Comparison of ENCODE assay signal across 9 cellular contexts in genomic region chr15:38354321-38354929, GRCh38.
DNase-seq lines count a peak whose midpoint lies in the region; ATAC-seq and TF ChIP-seq lines count a peak whose summit lies in the region.
"Had no signal": no experiment of that assay in that cellular context is flagged by ENCODE, and none has a peak within 500 bp of the region (broad histone marks: within the 10 kb centered on the region; RNA-seq: fewer than 3 reads in every experiment).

No MANE protein-coding gene starts in this region.

- H3K56ac ChIP-seq in H9 (ENCODE audit: insufficient read length, low read depth, low read length) = no peak overlapping the region

- H3K9me3 Mint-ChIP-seq in CD8-positive, alpha-beta memory T cell = no peaks in the 10 kb centered on the region
- no peaks in the 10 kb centered on the region for H3K9me3 Mint-ChIP-seq in H9
- H3K9me3 Mint-ChIP-seq in activated CD4-positive, alpha-beta memory T cell treated with anti-CD3 and anti-CD28 coated beads for 36 hours = no peaks in the 10 kb centered on the region
- H3K9me3 Mint-ChIP-seq in effector memory CD8-positive, alpha-beta T cell = no peaks in the 10 kb centered on the region
- no peaks in the 10 kb centered on the region for H3K9me3 Mint-ChIP-seq in mesothelial cell of epicardium
- H3K9me3 Mint-ChIP-seq: T-helper 1 cell treated with Interleukin-12 subunit alpha and Interleukin-12 subunit beta and Interleukin-4 antibody, amounts not matched to agents 30 μg/mL and 1 μg/mL, for 36 hours had no signal

- no peaks in the 10 kb centered on the region for H3K79me1 ChIP-seq in H9 (ENCODE audit: insufficient read depth, low read depth, low read length, poor library complexity, severe bottlenecking)

- no peak overlapping the region for H2BK15ac ChIP-seq in H9 (ENCODE audit: low read depth, low read length)

- no peak overlapping the region for H2AFZ ChIP-seq in H9 (ENCODE audit: low read length)

- H3K4ac ChIP-seq in H9 (ENCODE audit: low read depth, low read length) = no peak overlapping the region

- peaks cover 0 to 7% of the 10 kb centered on the region in 2 donors for H3K27me3 Mint-ChIP-seq in CD8-positive, alpha-beta memory T cell
- H3K27me3 Mint-ChIP-seq in H9 (ENCODE audit: low read depth) (no peaks in the 10 kb centered on the region), mesothelial cell of epicardium (ENCODE audit: low read depth) (no peaks in the 10 kb centered on the region)
- H3K27me3 Mint-ChIP-seq in activated CD4-positive, alpha-beta memory T cell treated with anti-CD3 and anti-CD28 coated beads for 36 hours = peaks cover 8% of the 10 kb centered on the region
- no peaks in the 10 kb centered on the region for H3K27me3 Mint-ChIP-seq in effector memory CD8-positive, alpha-beta T cell

- H3K9ac ChIP-seq in H9 (ENCODE audit: extremely low read depth, insufficient read length, low read length) = no peak overlapping the region

- TF ChIP-seq CTCF in H9 (conservative IDR thresholded peaks at IDR 0.05) = peak; percentile 82
- TF ChIP-seq CTCF in mesothelial cell of epicardium (IDR thresholded peaks at IDR 0.05; ENCODE audit: unreplicated experiment) = peak; percentile 49

- H2BK120ac ChIP-seq in H9 (ENCODE audit: low read depth, low read length, poor library complexity, severe bottlenecking) = no peak overlapping the region

- ATAC-seq in effector memory CD8-positive, alpha-beta T cell (replicated peaks) = peak; percentile 51
- ATAC-seq in HG03460 (IDR thresholded peaks at IDR 0.05; ENCODE audit: unreplicated experiment) = no peak

- no CpG with 5 or more reads among the region's 3 CpGs for WGBS in H9 (ENCODE audit: extremely low coverage, insufficient read length, low lambda C conversion rate)

- no peaks in the 10 kb centered on the region for H3K27me3 ChIP-seq in CD8-positive, alpha-beta memory T cell (ENCODE audit: insufficient read depth, low read length, poor library complexity, severe bottlenecking)
- no peaks in the 10 kb centered on the region for H3K27me3 ChIP-seq in H9 (ENCODE audit: insufficient read depth, low read length)

- intact Hi-C loops in activated CD4-positive, alpha-beta memory T cell treated with anti-CD3 and anti-CD28 coated beads for 36 hours (cut with micrococcal nuclease) = loop anchor here (1.0 to 2.0 kb wide), 4 partner anchors 102 to 590 kb away; partner anchors contain the start of gene SPRED1

- H3K27ac Mint-ChIP-seq in CD8-positive, alpha-beta memory T cell = no peak overlapping the region
- H3K27ac Mint-ChIP-seq in H9 (no peak overlapping the region), mesothelial cell of epicardium (no peak overlapping the region)
- no peak overlapping the region for H3K27ac Mint-ChIP-seq in activated CD4-positive, alpha-beta memory T cell treated with anti-CD3 and anti-CD28 coated beads for 36 hours
- H3K27ac Mint-ChIP-seq in effector memory CD8-positive, alpha-beta T cell = no peak overlapping the region
- H3K27ac Mint-ChIP-seq: T-helper 1 cell treated with Interleukin-12 subunit alpha and Interleukin-12 subunit beta and Interleukin-4 antibody, amounts not matched to agents 30 μg/mL and 1 μg/mL, for 36 hours had no signal

- no peak overlapping the region for H2AK5ac ChIP-seq in H9 (ENCODE audit: insufficient read length, low read length)

- H3K4me1 ChIP-seq in CD8-positive, alpha-beta memory T cell (ENCODE audit: insufficient read depth, low read length) = no peaks in the 10 kb centered on the region
- H3K4me1 ChIP-seq in H9 (ENCODE audit: insufficient read depth, low read length) = no peaks in the 10 kb centered on the region; the same call in 1 of the 2 replicates

- H3K36me3 Mint-ChIP-seq in CD8-positive, alpha-beta memory T cell = peaks cover 0 to 1% (median 0%) of the 10 kb centered on the region in 3 donors
- H3K36me3 Mint-ChIP-seq in H9 (ENCODE audit: insufficient read depth in 1 of 3, low read depth in 3 of 3) (peaks cover 5 to 24% (median 18%) of the 10 kb centered on the region in 3 experiments; a peak in 5 of 7 replicates), mesothelial cell of epicardium (peaks cover 12% of the 10 kb centered on the region)
- H3K36me3 Mint-ChIP-seq in activated CD4-positive, alpha-beta memory T cell treated with anti-CD3 and anti-CD28 coated beads for 36 hours = no peaks in the 10 kb centered on the region
- H3K36me3 Mint-ChIP-seq in effector memory CD8-positive, alpha-beta T cell (ENCODE audit: insufficient read depth) = no peaks in the 10 kb centered on the region

- H3K4me3 ChIP-seq in CD8-positive, alpha-beta memory T cell (ENCODE audit: low read length) = no peak overlapping the region

- no peaks in the 10 kb centered on the region for H3K23me2 ChIP-seq in H9 (ENCODE audit: insufficient read length, low read depth, low read length, poor library complexity, severe bottlenecking)

- H3K14ac ChIP-seq in H9 (ENCODE audit: insufficient read depth, low read length) = no peak overlapping the region

- no peak overlapping the region for H3K4me3 Mint-ChIP-seq in CD8-positive, alpha-beta memory T cell
- H3K4me3 Mint-ChIP-seq in H9 = no peak overlapping the region
- H3K4me3 Mint-ChIP-seq in activated CD4-positive, alpha-beta memory T cell treated with anti-CD3 and anti-CD28 coated beads for 36 hours = no peak overlapping the region
- H3K4me3 Mint-ChIP-seq in effector memory CD8-positive, alpha-beta T cell = no peak overlapping the region
- H3K4me3 Mint-ChIP-seq in mesothelial cell of epicardium = no peak overlapping the region
- H3K4me3 Mint-ChIP-seq: T-helper 1 cell treated with Interleukin-12 subunit alpha and Interleukin-12 subunit beta and Interleukin-4 antibody, amounts not matched to agents 30 μg/mL and 1 μg/mL, for 36 hours had no signal

- no peaks in the 10 kb centered on the region for H4K20me1 ChIP-seq in H9 (ENCODE audit: control insufficient read depth, insufficient read depth, insufficient read length)

- CTCF ChIA-PET in CD8-positive, alpha-beta memory T cell (lab: Charles Lee) = interaction anchor here (1.2 kb wide), 1 partner anchor 13 kb away, joined by 3 read pairs; no protein-coding TSS in a partner anchor
- CTCF ChIA-PET in activated CD4-positive, alpha-beta memory T cell treated with anti-CD3 and anti-CD28 coated beads for 36 hours (lab: Charles Lee) = interaction anchor here (1.1 to 2.6 kb wide), 4 partner anchors 103 to 589 kb away, joined by 4 to 13 read pairs (median 4); no protein-coding TSS in a partner anchor

- H2BK20ac ChIP-seq in H9 (ENCODE audit: low read depth, low read length, poor library complexity, severe bottlenecking) = no peak overlapping the region

- no peaks in the 10 kb centered on the region for H3K4me1 Mint-ChIP-seq in CD8-positive, alpha-beta memory T cell
- H3K4me1 Mint-ChIP-seq in H9 (peaks cover 6 to 11% of the 10 kb centered on the region in 2 experiments), mesothelial cell of epicardium (no peaks in the 10 kb centered on the region)
- no peaks in the 10 kb centered on the region for H3K4me1 Mint-ChIP-seq in activated CD4-positive, alpha-beta memory T cell treated with anti-CD3 and anti-CD28 coated beads for 36 hours (ENCODE audit: low read depth)
- H3K4me1 Mint-ChIP-seq in effector memory CD8-positive, alpha-beta T cell (ENCODE audit: low read depth in 2 of 2) = no peaks in the 10 kb centered on the region

- no peak overlapping the region for H4K91ac ChIP-seq in H9 (ENCODE audit: insufficient read length, low read depth, low read length)

- POLR2A ChIA-PET in CD8-positive, alpha-beta memory T cell (lab: Charles Lee) = no interaction called here
- POLR2A ChIA-PET in activated CD4-positive, alpha-beta memory T cell treated with anti-CD3 and anti-CD28 coated beads for 36 hours (lab: Charles Lee) = no interaction called here

- H3K4me2 ChIP-seq in H9 (ENCODE audit: insufficient read depth, insufficient read length, low read length) = no peak overlapping the region

- no peak overlapping the region for H3K23ac ChIP-seq in H9 (ENCODE audit: insufficient read length, low read depth, low read length)

- DNase-seq in CD8-positive, alpha-beta memory T cell = peak; percentile 24 to 70 (median 41)
- DNase-seq in H9 (peak; percentile 36), NCI-H460 (ENCODE audit: extremely low read depth, low read depth) (peak; percentile 73), mesothelial cell of epicardium (ENCODE audit: low spot score in 2 of 2, unreplicated experiment in 2 of 2) (peak in 1 of 2 experiments; percentile 48)
- peak; percentile 66 for DNase-seq in activated CD4-positive, alpha-beta memory T cell treated with anti-CD3 and anti-CD28 coated beads for 36 hours
- peak; percentile 52 to 71 (median 56) for DNase-seq in effector memory CD8-positive, alpha-beta T cell
- DNase-seq in stimulated activated CD8-positive, alpha-beta memory T cell treated with anti-CD3 and anti-CD28 coated beads, Interleukin-7, amount 100 ng/mL, for 24 hours (ENCODE audit: low read depth) = peak; percentile 5

- no peaks in the 10 kb centered on the region for H3K9me3 ChIP-seq in CD8-positive, alpha-beta memory T cell (ENCODE audit: low read length)
- H3K9me3 ChIP-seq in H9 (ENCODE audit: control insufficient read depth, low read depth, low read length) = no peaks in the 10 kb centered on the region

- H2BK5ac ChIP-seq in H9 (ENCODE audit: insufficient read length, low read length) = no peak overlapping the region

- H3K79me2 ChIP-seq in H9 (ENCODE audit: insufficient read depth, low read length) = no peaks in the 10 kb centered on the region

- no peaks in the 10 kb centered on the region for H3K36me3 ChIP-seq in CD8-positive, alpha-beta memory T cell (ENCODE audit: insufficient read depth, low read length)

- H3K18ac ChIP-seq in H9 (ENCODE audit: insufficient read length, low read depth, low read length) = no peak overlapping the region

- no peak overlapping the region for H3K27ac ChIP-seq in CD8-positive, alpha-beta memory T cell (ENCODE audit: low read depth, low read length)
- no peak overlapping the region for H3K27ac ChIP-seq in H9 (ENCODE audit: insufficient read length, low read depth, low read length)

- no peak overlapping the region for H3T11ph ChIP-seq in H9 (ENCODE audit: low read length)

- no peak overlapping the region for H4K8ac ChIP-seq in H9 (replicated peaks; ENCODE audit: insufficient read length, low read depth, low read length)

- H4K5ac ChIP-seq in H9 (ENCODE audit: insufficient read length, low read depth, low read length) = no peak overlapping the region

- no peak overlapping the region for H2BK12ac ChIP-seq in H9 (ENCODE audit: insufficient read length, low read depth, low read length)
